24 cellular contexts compared by ENCODE assay signal in genomic region chr7:30451539-30452277, GRCh38.
"Had no signal": no experiment of that assay in that cellular context is flagged by ENCODE, and none has a peak within 500 bp of the region (broad histone marks: within the 10 kb centered on the region; RNA-seq: fewer than 3 reads in every experiment).

No MANE protein-coding gene starts in this region.

- H3K4me1 ChIP-seq: colonic mucosa had no signal

- DNase-seq: activated CD4-positive, alpha-beta T cell treated with anti-CD3 and anti-CD28 coated beads for 4 hours; activated CD4-positive, alpha-beta T cell treated with anti-CD3 and anti-CD28 coated beads, Interleukin-2, amount 50 U/mL, for 4 hours; activated CD8-positive, alpha-beta memory T cell treated with anti-CD3 and anti-CD28 coated beads for 24 hours; activated CD8-positive, alpha-beta memory T cell treated with anti-CD3 and anti-CD28 coated beads, Interleukin-2, amount 50 U/mL, for 4 hours; activated effector memory CD4-positive, alpha-beta T cell treated with anti-CD3 and anti-CD28 coated beads, Interleukin-2, amount 50 U/mL, for 16 hours; activated naive CD4-positive, alpha-beta T cell treated with anti-CD3 and anti-CD28 coated beads for 36 hours; activated naive CD8-positive, alpha-beta T cell treated with anti-CD3 and anti-CD28 coated beads for 36 hours; activated T-cell treated with anti-CD3 and anti-CD28 coated beads, Interleukin-2, amount 50 U/mL, for 1 hour; aorta; cerebellar nuclear complex; colonic mucosa; effector memory CD8-positive, alpha-beta T cell; heart left ventricle; kidney glomerular epithelial cell; mesendoderm; natural killer cell; stimulated activated CD4-positive, alpha-beta T cell treated with anti-CD3 and anti-CD28 coated beads, Interleukin-2, amount 100 ng/mL, for 48 hours; stimulated activated naive CD4-positive, alpha-beta T cell treated with Interleukin-2 at 50 U/mL for 16 hours had no signal

- ATAC-seq: body of pancreas; effector memory CD8-positive, alpha-beta T cell; heart left ventricle; natural killer cell had no signal

- H3K9me3 ChIP-seq: adrenal gland, body of pancreas, colonic mucosa, heart left ventricle, right atrium auricular region, tibial nerve had no signal

- H3K27ac ChIP-seq: body of pancreas, colonic mucosa, heart left ventricle, right atrium auricular region, VCaP had no signal

- H3K27me3 ChIP-seq: adrenal gland, body of pancreas, cardiac muscle cell, colonic mucosa, heart left ventricle, right atrium auricular region, tibial nerve had no signal

- H3K36me3 ChIP-seq: colonic mucosa had no signal

- H3K4me3 ChIP-seq: adrenal gland, body of pancreas, cardiac muscle cell, colonic mucosa, heart left ventricle, right atrium auricular region, tibial nerve had no signal
